Comparison of ENCODE assay signal across 9 cellular contexts in genomic region chr11:93054881-93055280, GRCh38.
DNase-seq lines count a peak whose midpoint lies in the region; ATAC-seq and TF ChIP-seq lines count a peak whose summit lies in the region.
"Had no signal": no experiment of that assay in that cellular context is flagged by ENCODE, and none has a peak within 500 bp of the region (broad histone marks: within the 10 kb centered on the region; RNA-seq: fewer than 3 reads in every experiment).

No MANE protein-coding gene starts in this region.

- H4K20me1 ChIP-seq in GM23248 (ENCODE audit: insufficient read depth) (no peaks in the 10 kb centered on the region), PC-9 (ENCODE audit: insufficient read depth) (no peaks in the 10 kb centered on the region)

- H3K27ac ChIP-seq in GM23248, result peak overlapping the region; percentile 36
- H3K27ac ChIP-seq in PC-9, result peak overlapping the region; percentile 89
- no peak overlapping the region for H3K27ac ChIP-seq in left ventricle myocardium inferior (replicated peaks)

- H3K36me3 ChIP-seq in GM23248 (ENCODE audit: low read depth) (no peaks in the 10 kb centered on the region), PC-9 (ENCODE audit: low read depth) (no peaks in the 10 kb centered on the region), left ventricle myocardium inferior (no peaks in the 10 kb centered on the region)

- H3K9ac ChIP-seq in GM23248, result 0 out of 2 replicates have a peak overlapping the region, but pooled peaks have one; percentile 8

- H3K4me1 ChIP-seq in GM23248 (ENCODE audit: insufficient read depth) (peaks cover 26% of the 10 kb centered on the region), PC-9 (replicated peaks; ENCODE audit: insufficient read depth) (peaks cover 18% of the 10 kb centered on the region), left ventricle myocardium inferior (no peaks in the 10 kb centered on the region)

- TF ChIP-seq CTCF in PC-9 (conservative IDR thresholded peaks at IDR 0.05) (no peak), fibroblast of villous mesenchyme (IDR thresholded peaks at IDR 0.05; ENCODE audit: insufficient read depth, low read depth, low read length) (no peak), left ventricle myocardium inferior (IDR thresholded peaks at IDR 0.05; ENCODE audit: borderline replicate concordance) (no peak)

- CTCF ChIA-PET in PC-9 (lab: Charles Lee), result no interaction called here

- POLR2A ChIA-PET in PC-9 (lab: Charles Lee; ENCODE audit: unreplicated experiment), result interaction anchor here (0.5 to 0.7 kb wide), 4 partner anchors 77 to 1808 kb away, joined by 5 to 9 read pairs (median 5); no protein-coding TSS in a partner anchor

- peaks cover 40% of the 10 kb centered on the region for H3K27me3 ChIP-seq in GM23248 (replicated peaks; ENCODE audit: insufficient read depth)
- H3K27me3 ChIP-seq in PC-9 (ENCODE audit: insufficient read depth, low read depth), result no peaks in the 10 kb centered on the region
- no peaks in the 10 kb centered on the region for H3K27me3 ChIP-seq in left ventricle myocardium inferior (ENCODE audit: low read depth)

- intact Hi-C loops in PC-9 (cut with micrococcal nuclease; ENCODE audit: unreplicated experiment) (no loop called here), left ventricle myocardium inferior (cut with micrococcal nuclease) (no loop called here)

- H3K9me2 ChIP-seq in GM23248 (ENCODE audit: insufficient read depth) (no peaks in the 10 kb centered on the region), PC-9 (ENCODE audit: insufficient read depth) (peaks cover 3% of the 10 kb centered on the region; the same call in 1 of the 2 replicates)

- H3K4me2 ChIP-seq in GM23248 (ENCODE audit: unreplicated experiment) (peak overlapping the region; percentile 44), PC-9 (no peak overlapping the region)

- DNase-seq in Ammon's horn (ENCODE audit: low spot score) (peak; percentile 75), GM23248 (peak; percentile 95), PC-9 (peak; percentile 47 to 92), fibroblast of villous mesenchyme (ENCODE audit: low read depth) (peak; percentile 96), cerebellar cortex (ENCODE audit: low spot score) (no peak), ecto neural progenitor cell (ENCODE audit: low spot score) (no peak), left ventricle myocardium inferior (no peak)
- DNase-seq: hippocampal formation had no signal

- in situ Hi-C loops in GM23248 (cut with MboI), result no loop called here

- WGBS in GM23248 (ENCODE audit: low coverage in 1 of 2, low lambda C conversion rate in 2 of 2, missing lambda C conversion rate in 2 of 2), 2 experiments, result 4 to 5% methylated on average over 2 of the region's 2 CpGs

- BruUV-seq in PC-9 (replicated peaks; lab: Mats Ljungman, UMichigan), result no TSS peak

- H3K79me2 ChIP-seq in GM23248 (ENCODE audit: insufficient read depth), result no peaks in the 10 kb centered on the region
- H3K79me2 ChIP-seq in PC-9 (ENCODE audit: low read depth), result no peaks in the 10 kb centered on the region

- H3F3A ChIP-seq in GM23248 (ENCODE audit: insufficient read depth) (peaks cover 10% of the 10 kb centered on the region; the same call in 1 of the 2 replicates), PC-9 (ENCODE audit: insufficient read depth, low read depth) (peaks cover 17% of the 10 kb centered on the region)

- H3K9me3 ChIP-seq in GM23248 (ENCODE audit: low read depth) (no peaks in the 10 kb centered on the region), PC-9 (ENCODE audit: insufficient read depth, low read depth) (0 out of 2 replicates have a peak, but pooled peaks cover 15% of the 10 kb centered on the region), left ventricle myocardium inferior (replicated peaks) (peaks cover 5% of the 10 kb centered on the region)

- ATAC-seq in HG03196 (IDR thresholded peaks at IDR 0.05; ENCODE audit: unreplicated experiment), result no peak

- H2AFZ ChIP-seq in GM23248 (no peak overlapping the region), PC-9 (no peak overlapping the region)

- H3K4me3 ChIP-seq in GM23248, result no peak overlapping the region
- H3K4me3 ChIP-seq in PC-9, result no peak overlapping the region
- H3K4me3 ChIP-seq in fibroblast of villous mesenchyme (ENCODE audit: low read depth, low read length), result no peak overlapping the region
- H3K4me3 ChIP-seq in left ventricle myocardium inferior, result no peak overlapping the region

Comparison
In these comparisons a context has a peak if more than half of its experiments do, and no peak if none do; other contexts are left out.
1. DNase-seq: peak in Ammon's horn (single experiment), GM23248 (single experiment), PC-9 (2 of 2) and fibroblast of villous mesenchyme (single experiment); none in cerebellar cortex (single experiment), ecto neural progenitor cell (single experiment) and left ventricle myocardium inferior (single experiment).